17 cellular contexts compared by ENCODE assay signal in the genomic region with DNA sequence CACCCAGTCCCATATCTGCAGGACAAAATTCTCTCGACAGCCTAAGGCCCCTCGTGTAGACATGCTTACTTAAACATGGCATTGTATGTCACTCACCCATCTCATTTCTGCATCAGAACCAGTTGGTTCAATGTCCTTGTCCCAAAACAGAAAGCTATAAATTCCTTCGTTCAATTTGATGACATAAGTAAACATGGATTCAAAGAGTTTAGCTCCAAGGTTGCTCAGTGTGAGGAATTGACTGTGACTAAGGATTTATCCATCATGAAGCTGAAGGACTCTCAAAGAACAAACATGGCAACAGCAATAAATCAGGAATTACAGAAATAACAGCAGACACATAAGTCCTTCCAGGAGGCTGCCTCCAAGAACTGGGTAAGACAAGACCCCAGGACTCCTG.
DNase-seq lines count a peak whose midpoint lies in the region; ATAC-seq and TF ChIP-seq lines count a peak whose summit lies in the region.
"Had no signal": no experiment of that assay in that cellular context is flagged by ENCODE, and none has a peak within 500 bp of the region (broad histone marks: within the 10 kb centered on the region; RNA-seq: fewer than 3 reads in every experiment).

No MANE protein-coding gene starts in this region.

- H3K27ac Mint-ChIP-seq in Caco-2 (ENCODE audit: unreplicated experiment) = peak overlapping the region; percentile 70
- H3K27ac Mint-ChIP-seq in activated T-helper 17 cell treated with anti-CD3 and anti-CD28 coated beads, Interleukin-2, amount 50 U/mL, for 72 hours = peak overlapping the region; percentile 46
- H3K27ac Mint-ChIP-seq: HFFc6 had no signal

- TF ChIP-seq POLR2A in uterus (IDR thresholded peaks at IDR 0.05) = no peak

- H3K4me1 ChIP-seq in Caco-2 (peaks cover 18% of the 10 kb centered on the region), uterus (peaks cover 3 to 10% of the 10 kb centered on the region in 2 donors)

- DNase-seq in NCI-H345 (lab: John Stamatoyannopoulos, UW) = peak; percentile 9
- DNase-seq in NCI-H345 treated with DMSO at 0.1 percent for 48 hours (lab: John Stamatoyannopoulos, UW; ENCODE audit: unreplicated experiment) = no peak
- peak in 1 of 2 experiments; percentile 22 for DNase-seq in Caco-2
- DNase-seq in left colon = no peak
- no peak for DNase-seq in occipital lobe (lab: John Stamatoyannopoulos, UW)
- no peak for DNase-seq in uterus
- no peak for DNase-seq in OCI-M1 (lab: John Stamatoyannopoulos, UW)
- DNase-seq: 8988T, Calu3, GOT3, HFFc6, Karpas-422, NCI-H1436, NCI-H2081, NCI-H69, PC-9 had no signal

- TF ChIP-seq CTCF in Caco-2 (IDR thresholded peaks at IDR 0.05; ENCODE audit: insufficient read depth in 1 of 2, low read depth in 1 of 2, low read length in 1 of 2, severe bottlenecking in 1 of 2, unreplicated experiment in 1 of 2) = no peak
- TF ChIP-seq CTCF in uterus (IDR thresholded peaks at IDR 0.05) = no peak

- H3K4me3 ChIP-seq in Caco-2 (ENCODE audit: low read depth, low read length) = no peak overlapping the region
- H3K4me3 ChIP-seq in uterus = no peak overlapping the region
- H3K4me3 ChIP-seq: PC-9 had no signal

- intact Hi-C loops in Caco-2 (cut with micrococcal nuclease; ENCODE audit: unreplicated experiment) = loop anchor here (5.0 to 10.0 kb wide), 2 partner anchors 71 to 193 kb away; no protein-coding TSS in a partner anchor
- intact Hi-C loops in left colon (cut with DNase I, micrococcal nuclease) = no loop called here
- intact Hi-C loops in uterus (cut with DNase I; ENCODE audit: low total_unique reads) = no loop called here

- no TSS peak for BruUV-seq in Caco-2 (replicated peaks; lab: Mats Ljungman, UMichigan)

- POLR2A ChIA-PET in Caco-2 (lab: Charles Lee) = interaction anchor here (0.5 to 1.0 kb wide), 4 partner anchors 9 to 109 kb away, joined by 3 read pairs; no protein-coding TSS in a partner anchor

- H3K36me3 Mint-ChIP-seq in Caco-2 (ENCODE audit: insufficient read depth, unreplicated experiment) = no peaks in the 10 kb centered on the region
- no peaks in the 10 kb centered on the region for H3K36me3 Mint-ChIP-seq in activated T-helper 17 cell treated with anti-CD3 and anti-CD28 coated beads, Interleukin-2, amount 50 U/mL, for 72 hours (ENCODE audit: low read depth)

- peaks cover 31% of the 10 kb centered on the region for H3K4me1 Mint-ChIP-seq in Caco-2 (ENCODE audit: low read depth, unreplicated experiment)
- peaks cover 19% of the 10 kb centered on the region for H3K4me1 Mint-ChIP-seq in activated T-helper 17 cell treated with anti-CD3 and anti-CD28 coated beads, Interleukin-2, amount 50 U/mL, for 72 hours

- H3K9me3 Mint-ChIP-seq in Caco-2 (ENCODE audit: unreplicated experiment) = no peaks in the 10 kb centered on the region
- peaks cover 4% of the 10 kb centered on the region for H3K9me3 Mint-ChIP-seq in activated T-helper 17 cell treated with anti-CD3 and anti-CD28 coated beads, Interleukin-2, amount 50 U/mL, for 72 hours
- H3K9me3 Mint-ChIP-seq: HFFc6 had no signal

- H3K4me3 Mint-ChIP-seq in Caco-2 (ENCODE audit: unreplicated experiment) = no peak overlapping the region
- H3K4me3 Mint-ChIP-seq in activated T-helper 17 cell treated with anti-CD3 and anti-CD28 coated beads, Interleukin-2, amount 50 U/mL, for 72 hours = no peak overlapping the region
- H3K4me3 Mint-ChIP-seq: HFFc6 had no signal

- CTCF ChIA-PET in Caco-2 (lab: Charles Lee) = no interaction called here

- no peaks in the 10 kb centered on the region for H3K9me3 ChIP-seq in Caco-2
- no peaks in the 10 kb centered on the region for H3K9me3 ChIP-seq in uterus

- H3K27ac ChIP-seq in uterus = no peak overlapping the region
- H3K27ac ChIP-seq: PC-9 had no signal

- H3K27me3 ChIP-seq in Caco-2 (replicated peaks; ENCODE audit: control insufficient read depth, insufficient read depth, low read length) = no peaks in the 10 kb centered on the region
- no peaks in the 10 kb centered on the region for H3K27me3 ChIP-seq in uterus

- no peaks in the 10 kb centered on the region for H3K27me3 Mint-ChIP-seq in Caco-2 (ENCODE audit: insufficient read depth, unreplicated experiment)
- H3K27me3 Mint-ChIP-seq in activated T-helper 17 cell treated with anti-CD3 and anti-CD28 coated beads, Interleukin-2, amount 50 U/mL, for 72 hours = no peaks in the 10 kb centered on the region

- ATAC-seq in activated T-helper 17 cell treated with anti-CD3 and anti-CD28 coated beads, Interleukin-2, amount 50 U/mL, for 72 hours (replicated peaks) = no peak
- ATAC-seq in left colon = peak; percentile 13

- H3K36me3 ChIP-seq in Caco-2 (ENCODE audit: control insufficient read depth, insufficient read depth, low read length) (no peaks in the 10 kb centered on the region), uterus (no peaks in the 10 kb centered on the region)
